ENCODE assay signal across 30 cellular contexts in genomic region chr6:101021504-101021903, GRCh38.
"Had no signal": no experiment of that assay in that cellular context is flagged by ENCODE, and none has a peak within 500 bp of the region (broad histone marks: within the 10 kb centered on the region; RNA-seq: fewer than 3 reads in every experiment).

No MANE protein-coding gene starts in this region.

- H3K9me3 Mint-ChIP-seq: stimulated activated naive CD8-positive, alpha-beta T cell treated with anti-CD3 and anti-CD28 coated beads, Interleukin-15, amount 100 ng/mL, for 72 hours; type B pancreatic cell had no signal

- H3K9me3 ChIP-seq: neutrophil, pancreas, psoas muscle, suprapubic skin, testis, tibial artery, transverse colon, uterus had no signal

- H3K27me3 Mint-ChIP-seq: natural killer cell treated with Interleukin-12 subunit alpha and Interleukin-12 subunit beta and Interleukin-15 and Interleukin-18, amount 100 ng/mL, for 72 hours; stimulated activated memory B cell treated with anti-CD40 and anti-IgM and Interleukin-4, amounts not matched to agents 10 μg/mL and 1 μg/mL and 100 μg/mL, for 72 hours; stimulated activated naive CD8-positive, alpha-beta T cell treated with anti-CD3 and anti-CD28 coated beads, Interleukin-15, amount 100 ng/mL, for 72 hours had no signal

- H3K4me3 Mint-ChIP-seq: naive thymus-derived CD8-positive, alpha-beta T cell; natural killer cell treated with Interleukin-12 subunit alpha and Interleukin-12 subunit beta and Interleukin-15 and Interleukin-18, amount 100 ng/mL, for 72 hours; nephron progenitor cell; neural crest cell; stimulated activated memory B cell treated with anti-CD40 and anti-IgM and Interleukin-4, amounts not matched to agents 10 μg/mL and 1 μg/mL and 100 μg/mL, for 72 hours; stimulated activated naive CD8-positive, alpha-beta T cell treated with anti-CD3 and anti-CD28 coated beads, Interleukin-15, amount 100 ng/mL, for 72 hours; type B pancreatic cell had no signal

- ATAC-seq: naive thymus-derived CD8-positive, alpha-beta T cell; natural killer cell treated with Interleukin-12 subunit alpha and Interleukin-12 subunit beta and Interleukin-15 and Interleukin-18, amount 100 ng/mL, for 72 hours; pancreas; psoas muscle; right cardiac atrium; sciatic nerve; stimulated activated memory B cell treated with anti-CD40 and anti-IgM and Interleukin-4, amounts not matched to agents 10 μg/mL and 1 μg/mL and 100 μg/mL, for 72 hours; stimulated activated naive CD8-positive, alpha-beta T cell treated with anti-CD3 and anti-CD28 coated beads, Interleukin-15, amount 100 ng/mL, for 72 hours; stimulated activated naive CD8-positive, alpha-beta T cell treated with anti-CD3 and anti-CD28 coated beads, Interleukin-15, Interleukin-2, amounts not matched to agents 100 U/mL and 50 U/mL, for 24 hours; upper lobe of right lung had no signal

- H3K36me3 ChIP-seq: neutrophil, pancreas, spleen, suprapubic skin, tibial artery, transverse colon, upper lobe of right lung, uterus had no signal

- H3K4me1 ChIP-seq: pancreas, psoas muscle, spleen, suprapubic skin, testis, tibial artery, transverse colon, upper lobe of right lung, uterus had no signal

- DNase-seq: naive thymus-derived CD8-positive, alpha-beta T cell; nephron progenitor cell; nucleus accumbens; pancreas; psoas muscle; right cardiac atrium; spleen; stimulated activated CD4-positive, alpha-beta T cell treated with anti-CD3 and anti-CD28 coated beads, Interleukin-12 subunit alpha, Interleukin-12 subunit beta, amount 100 ng/mL, for 4 hours; stimulated activated CD4-positive, alpha-beta T cell treated with anti-CD3 and anti-CD28 coated beads, Interleukin-1b, Interleukin-23, amount 100 ng/mL, for 48 hours; stimulated activated CD4-positive, alpha-beta T cell treated with anti-CD3 and anti-CD28 coated beads, Interleukin-4, amount 100 ng/mL, for 1 hour; stimulated activated CD4-positive, alpha-beta T cell treated with anti-CD3 and anti-CD28 coated beads, Interleukin-4, amount 100 ng/mL, for 4 hours; stimulated activated CD8-positive, alpha-beta memory T cell treated with anti-CD3 and anti-CD28 coated beads, Interleukin-4, amount 100 ng/mL, for 48 hours; stimulated activated naive CD4-positive, alpha-beta T cell; stimulated activated naive CD8-positive, alpha-beta T cell treated with anti-CD3 and anti-CD28 coated beads, Interleukin-15, amount 100 ng/mL, for 72 hours; stimulated activated naive CD8-positive, alpha-beta T cell treated with anti-CD3 and anti-CD28 coated beads, Interleukin-15, Interleukin-2, amounts not matched to agents 100 U/mL and 50 U/mL, for 24 hours; substantia nigra; testis; tibial artery; transverse colon; upper lobe of right lung; uterus had no signal

- H3K27ac Mint-ChIP-seq: naive thymus-derived CD8-positive, alpha-beta T cell; natural killer cell treated with Interleukin-12 subunit alpha and Interleukin-12 subunit beta and Interleukin-15 and Interleukin-18, amount 100 ng/mL, for 72 hours; nephron progenitor cell; stimulated activated memory B cell treated with anti-CD40 and anti-IgM and Interleukin-4, amounts not matched to agents 10 μg/mL and 1 μg/mL and 100 μg/mL, for 72 hours; type B pancreatic cell had no signal

- H3K27ac ChIP-seq: neutrophil, pancreas, psoas muscle, skin epidermis, spleen, suprapubic skin, testis, tibial artery, transverse colon, upper lobe of right lung, uterus had no signal

- H3K4me3 ChIP-seq: pancreas, psoas muscle, skin epidermis, smooth muscle cell, spleen, suprapubic skin, testis, tibial artery, transverse colon, upper lobe of right lung, uterus had no signal

- FAIRE-seq: pancreas had no signal

- H3K4me1 Mint-ChIP-seq: naive thymus-derived CD8-positive, alpha-beta T cell; nephron progenitor cell; neural crest cell; stimulated activated memory B cell treated with anti-CD40 and anti-IgM and Interleukin-4, amounts not matched to agents 10 μg/mL and 1 μg/mL and 100 μg/mL, for 72 hours; stimulated activated naive CD8-positive, alpha-beta T cell treated with anti-CD3 and anti-CD28 coated beads, Interleukin-15, amount 100 ng/mL, for 72 hours had no signal

- H3K36me3 Mint-ChIP-seq: naive thymus-derived CD8-positive, alpha-beta T cell; stimulated activated memory B cell treated with anti-CD40 and anti-IgM and Interleukin-4, amounts not matched to agents 10 μg/mL and 1 μg/mL and 100 μg/mL, for 72 hours; type B pancreatic cell had no signal

- H3K27me3 ChIP-seq: neutrophil, pancreas, spleen, suprapubic skin, testis, tibial artery, transverse colon, upper lobe of right lung, uterus had no signal

- H3K4me2 ChIP-seq: smooth muscle cell had no signal
